2 cellular contexts compared by ENCODE assay signal in the genomic region with DNA sequence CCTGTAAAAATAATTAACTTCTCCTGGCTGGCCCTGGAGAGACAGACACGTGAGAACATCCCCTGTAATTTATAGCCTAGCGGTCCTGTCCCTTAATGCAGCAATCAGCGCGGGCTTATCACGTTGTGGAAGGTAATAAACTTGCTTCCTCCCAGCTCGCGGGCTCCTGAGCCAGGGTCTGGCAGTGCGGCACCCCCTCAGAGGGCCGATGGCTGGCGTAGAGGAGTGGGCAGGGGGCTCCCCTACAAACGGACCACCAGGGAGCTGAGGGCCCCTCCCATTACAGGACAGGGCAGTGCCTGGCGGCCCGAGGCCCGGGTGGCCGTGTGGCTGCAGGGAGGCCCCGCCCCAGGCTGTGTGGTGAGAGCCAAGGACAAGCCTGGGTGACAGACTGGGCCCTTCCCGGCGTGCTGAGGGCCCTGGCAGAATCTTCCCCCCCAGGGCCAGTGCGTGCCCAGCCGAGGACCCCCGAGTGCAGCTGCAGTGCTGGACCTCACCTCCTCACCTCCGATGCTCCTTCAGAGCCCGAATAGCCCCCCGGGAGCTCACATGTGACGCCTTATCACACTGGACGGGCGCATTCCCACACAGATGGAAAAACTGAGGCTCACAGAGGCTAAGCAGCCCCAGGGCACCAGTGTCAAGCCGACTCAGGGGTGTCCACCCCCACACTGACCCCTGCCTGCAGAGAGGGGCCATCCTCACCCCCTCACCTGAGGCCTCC.
TF ChIP-seq lines count a peak whose summit lies in the region.

No MANE protein-coding gene starts in this region.

TF ChIP-seq in SK-N-SH, 30 proteins besides CTCF, POLR2A, EP300 and RAD21 (continued from another document):
- TF ChIP-seq MEF2A (IDR thresholded peaks at IDR 0.05; ENCODE audit: borderline replicate concordance, low read depth), result no peak
- TF ChIP-seq IRF3 (IDR thresholded peaks at IDR 0.05; ENCODE audit: low read depth, low read length), result no peak
- TF ChIP-seq JUND (IDR thresholded peaks at IDR 0.05), result no peak
- TF ChIP-seq TAF1 (IDR thresholded peaks at IDR 0.05; ENCODE audit: borderline replicate concordance, low read depth, low read length), result no peak
- TF ChIP-seq CHD2 (IDR thresholded peaks at IDR 0.05; ENCODE audit: low read length, partially characterized antibody), result no peak
- TF ChIP-seq GATA2 (CRISPR knock-in tag; IDR thresholded peaks at IDR 0.05), result no peak
- TF ChIP-seq, protein P1, sequence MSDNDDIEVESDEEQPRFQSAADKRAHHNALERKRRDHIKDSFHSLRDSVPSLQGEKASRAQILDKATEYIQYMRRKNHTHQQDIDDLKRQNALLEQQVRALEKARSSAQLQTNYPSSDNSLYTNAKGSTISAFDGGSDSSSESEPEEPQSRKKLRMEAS (IDR thresholded peaks at IDR 0.05; ENCODE audit: low read depth), result no peak
- no peak for TF ChIP-seq REST (IDR thresholded peaks at IDR 0.05; ENCODE audit: low read depth, low read length)
- no peak for TF ChIP-seq RXRA (IDR thresholded peaks at IDR 0.05; ENCODE audit: borderline replicate concordance, low read depth)
- TF ChIP-seq, protein P2, sequence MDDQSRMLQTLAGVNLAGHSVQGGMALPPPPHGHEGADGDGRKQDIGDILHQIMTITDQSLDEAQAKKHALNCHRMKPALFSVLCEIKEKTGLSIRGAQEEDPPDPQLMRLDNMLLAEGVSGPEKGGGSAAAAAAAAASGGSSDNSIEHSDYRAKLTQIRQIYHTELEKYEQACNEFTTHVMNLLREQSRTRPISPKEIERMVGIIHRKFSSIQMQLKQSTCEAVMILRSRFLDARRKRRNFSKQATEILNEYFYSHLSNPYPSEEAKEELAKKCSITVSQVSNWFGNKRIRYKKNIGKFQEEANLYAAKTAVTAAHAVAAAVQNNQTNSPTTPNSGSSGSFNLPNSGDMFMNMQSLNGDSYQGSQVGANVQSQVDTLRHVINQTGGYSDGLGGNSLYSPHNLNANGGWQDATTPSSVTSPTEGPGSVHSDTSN (IDR thresholded peaks at IDR 0.05), result no peak

TF ChIP-seq in HepG2, 621 proteins besides CTCF, POLR2A, EP300 and RAD21 (continued from another document):
- TF ChIP-seq PAX8 (CRISPR knock-in tag; IDR thresholded peaks at IDR 0.05; ENCODE audit: borderline replicate concordance), result no peak
- TF ChIP-seq ZBTB20 (CRISPR knock-in tag; IDR thresholded peaks at IDR 0.05; ENCODE audit: borderline replicate concordance, low read depth), result no peak
- TF ChIP-seq ZNF784 (CRISPR knock-in tag; IDR thresholded peaks at IDR 0.05; ENCODE audit: borderline replicate concordance), result no peak
- no peak for TF ChIP-seq SP140L (CRISPR knock-in tag; IDR thresholded peaks at IDR 0.05; ENCODE audit: borderline replicate concordance)
- peak; percentile 49; the same call in 1 of the 2 replicates for TF ChIP-seq ZNF629 (CRISPR knock-in tag; conservative IDR thresholded peaks at IDR 0.05)
